31 cellular contexts compared by ENCODE assay signal in the genomic region with DNA sequence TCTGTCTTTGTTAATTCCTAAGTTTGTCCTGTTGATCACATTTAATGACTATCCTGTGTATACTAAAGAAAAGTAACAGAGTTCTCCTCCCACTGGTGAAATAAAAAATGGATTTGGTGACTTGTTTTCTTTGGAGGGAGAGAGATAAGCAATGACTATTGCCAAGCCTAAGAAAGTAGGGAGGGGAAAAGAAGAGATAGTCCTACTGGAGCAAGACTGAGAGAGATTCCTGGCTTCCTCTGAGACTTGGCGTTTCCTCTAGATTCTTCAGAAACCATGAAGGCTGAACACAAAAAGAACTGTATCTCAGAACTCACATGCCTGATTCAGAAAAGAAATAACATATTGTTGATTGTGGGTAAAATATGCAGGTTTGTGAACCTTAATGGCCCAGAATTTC.
A peak's percentile ranks its signal among the peaks of the same experiment; 100 is the strongest.
DNase-seq lines count a peak whose midpoint lies in the region; ATAC-seq and TF ChIP-seq lines count a peak whose summit lies in the region.
"Had no signal": no experiment of that assay in that cellular context is flagged by ENCODE, and none has a peak within 500 bp of the region (broad histone marks: within the 10 kb centered on the region; RNA-seq: fewer than 3 reads in every experiment).

No MANE protein-coding gene starts in this region.

- H3K27ac ChIP-seq in right cardiac atrium (ENCODE audit: low read length), result no peak overlapping the region
- peak overlapping the region; percentile 6 to 56 (median 12) for H3K27ac ChIP-seq in thyroid gland
- H3K27ac ChIP-seq: epithelial cell of prostate had no signal

- H3K27me3 ChIP-seq in right cardiac atrium (ENCODE audit: control insufficient read depth, insufficient read depth) (no peaks in the 10 kb centered on the region), thyroid gland (no peaks in the 10 kb centered on the region)
- H3K27me3 ChIP-seq: sigmoid colon had no signal

- intact Hi-C loops in right cardiac atrium (cut with DNase I) (no loop called here), thyroid gland (cut with DNase I) (no loop called here)

- ATAC-seq in right cardiac atrium, result peak; percentile 90 to 96
- ATAC-seq in stimulated activated effector memory CD8-positive, alpha-beta T cell treated with anti-CD3 and anti-CD28 coated beads, Interleukin-12 subunit alpha, Interleukin-12 subunit beta, amount 100 ng/mL, for 72 hours, result no peak
- ATAC-seq: HepG2 had no signal

- no peaks in the 10 kb centered on the region for H3K4me1 Mint-ChIP-seq in stimulated activated effector memory CD8-positive, alpha-beta T cell treated with anti-CD3 and anti-CD28 coated beads, Interleukin-12 subunit alpha, Interleukin-12 subunit beta, amount 100 ng/mL, for 72 hours
- peaks cover 1% of the 10 kb centered on the region for H3K4me1 Mint-ChIP-seq in T-helper 2 cell treated with Interferon-gamma antibody and Interleukin-4, amounts not matched to agents 5 μg/mL and 100 μg/mL, for 36 hours (ENCODE audit: low read depth)
- H3K4me1 Mint-ChIP-seq: activated CD4-positive, alpha-beta memory T cell treated with anti-CD3 and anti-CD28 coated beads, Interleukin-2, amount 10 ng/mL, durations not matched to agents 7 days and 5 days; activated naive CD4-positive, alpha-beta T cell treated with anti-CD3 and anti-CD28 coated beads, Interleukin-2, amount 10 ng/mL, durations not matched to agents 7 days and 5 days had no signal

- H3K27ac Mint-ChIP-seq in stimulated activated effector memory CD8-positive, alpha-beta T cell treated with anti-CD3 and anti-CD28 coated beads, Interleukin-12 subunit alpha, Interleukin-12 subunit beta, amount 100 ng/mL, for 72 hours, result no peak overlapping the region
- no peak overlapping the region for H3K27ac Mint-ChIP-seq in T-helper 2 cell treated with Interferon-gamma antibody and Interleukin-4, amounts not matched to agents 5 μg/mL and 100 μg/mL, for 36 hours
- H3K27ac Mint-ChIP-seq: activated CD4-positive, alpha-beta memory T cell treated with anti-CD3 and anti-CD28 coated beads, Interleukin-2, amount 10 ng/mL, durations not matched to agents 7 days and 5 days; activated naive CD4-positive, alpha-beta T cell treated with anti-CD3 and anti-CD28 coated beads, Interleukin-2, amount 10 ng/mL, durations not matched to agents 7 days and 5 days; CD4-positive, CD25-positive, alpha-beta regulatory T cell; H9 had no signal

- peaks cover 2% of the 10 kb centered on the region for H3K4me1 ChIP-seq in right cardiac atrium (ENCODE audit: control insufficient read depth, insufficient read depth, low read length)
- H3K4me1 ChIP-seq in thyroid gland, result peaks cover 2 to 5% of the 10 kb centered on the region in 2 donors
- H3K4me1 ChIP-seq: sigmoid colon had no signal

- no peaks in the 10 kb centered on the region for H3K9me3 Mint-ChIP-seq in stimulated activated effector memory CD8-positive, alpha-beta T cell treated with anti-CD3 and anti-CD28 coated beads, Interleukin-12 subunit alpha, Interleukin-12 subunit beta, amount 100 ng/mL, for 72 hours
- no peaks in the 10 kb centered on the region for H3K9me3 Mint-ChIP-seq in T-helper 2 cell treated with Interferon-gamma antibody and Interleukin-4, amounts not matched to agents 5 μg/mL and 100 μg/mL, for 36 hours
- H3K9me3 Mint-ChIP-seq: activated CD4-positive, alpha-beta memory T cell treated with anti-CD3 and anti-CD28 coated beads, Interleukin-2, amount 10 ng/mL, durations not matched to agents 7 days and 5 days; H9 had no signal

- no peaks in the 10 kb centered on the region for H3K36me3 ChIP-seq in thyroid gland
- H3K36me3 ChIP-seq: sigmoid colon had no signal

- H3K27me3 Mint-ChIP-seq in T-helper 2 cell treated with Interferon-gamma antibody and Interleukin-4, amounts not matched to agents 5 μg/mL and 100 μg/mL, for 36 hours (ENCODE audit: low read depth), result no peaks in the 10 kb centered on the region
- H3K27me3 Mint-ChIP-seq: activated CD4-positive, alpha-beta memory T cell treated with anti-CD3 and anti-CD28 coated beads, Interleukin-2, amount 10 ng/mL, durations not matched to agents 7 days and 5 days; activated naive CD4-positive, alpha-beta T cell treated with anti-CD3 and anti-CD28 coated beads, Interleukin-2, amount 10 ng/mL, durations not matched to agents 7 days and 5 days had no signal

- H3K4me3 Mint-ChIP-seq in stimulated activated effector memory CD8-positive, alpha-beta T cell treated with anti-CD3 and anti-CD28 coated beads, Interleukin-12 subunit alpha, Interleukin-12 subunit beta, amount 100 ng/mL, for 72 hours, result no peak overlapping the region
- no peak overlapping the region for H3K4me3 Mint-ChIP-seq in T-helper 2 cell treated with Interferon-gamma antibody and Interleukin-4, amounts not matched to agents 5 μg/mL and 100 μg/mL, for 36 hours
- H3K4me3 Mint-ChIP-seq: activated CD4-positive, alpha-beta memory T cell treated with anti-CD3 and anti-CD28 coated beads, Interleukin-2, amount 10 ng/mL, durations not matched to agents 7 days and 5 days; activated naive CD4-positive, alpha-beta T cell treated with anti-CD3 and anti-CD28 coated beads, Interleukin-2, amount 10 ng/mL, durations not matched to agents 7 days and 5 days; CD4-positive, CD25-positive, alpha-beta regulatory T cell; H9 had no signal

- H3K9me3 ChIP-seq in right cardiac atrium (ENCODE audit: control insufficient read depth, low read length) (no peaks in the 10 kb centered on the region), thyroid gland (no peaks in the 10 kb centered on the region)
- H3K9me3 ChIP-seq: sigmoid colon had no signal

- no peak overlapping the region for H3K4me3 ChIP-seq in fibroblast of mammary gland (ENCODE audit: control insufficient read depth, low read depth, low read length)
- H3K4me3 ChIP-seq in right cardiac atrium (ENCODE audit: low read length), result no peak overlapping the region
- H3K4me3 ChIP-seq in thyroid gland (replicated peaks in 1 of 3), result no peak overlapping the region
- H3K4me3 ChIP-seq: sigmoid colon had no signal

- TF ChIP-seq POLR2A in thyroid gland (IDR thresholded peaks at IDR 0.05), result no peak

- WGBS in right cardiac atrium, result 59% methylated on average over 1 of the region's 1 CpG
- 13 to 28% methylated on average over 1 of the region's 1 CpG for WGBS in thyroid gland, 2 donors

- DNase-seq in amniotic epithelial cell (ENCODE audit: low read depth), result peak; percentile 52
- peak; percentile 6 for DNase-seq in fibroblast of mammary gland (ENCODE audit: low read depth)
- no peak for DNase-seq in right cardiac atrium
- no peak for DNase-seq in thyroid gland
- DNase-seq in stimulated activated effector memory CD8-positive, alpha-beta T cell treated with anti-CD3 and anti-CD28 coated beads, Interleukin-12 subunit alpha, Interleukin-12 subunit beta, amount 100 ng/mL, for 72 hours (ENCODE audit: low spot score in 2 of 2), result no peak
- DNase-seq in T-helper 2 cell treated with Interferon-gamma antibody and Interleukin-4, amounts not matched to agents 5 μg/mL and 100 μg/mL, for 36 hours (ENCODE audit: low spot score), result no peak
- no peak for DNase-seq in NCI-H82 (lab: John Stamatoyannopoulos, UW)
- DNase-seq: activated CD4-positive, alpha-beta memory T cell treated with anti-CD3 and anti-CD28 coated beads, Interleukin-2, amount 10 ng/mL, durations not matched to agents 7 days and 5 days; activated CD8-positive, alpha-beta memory T cell treated with anti-CD3 and anti-CD28 coated beads, Interleukin-2, amount 50 U/mL, for 4 hours; activated naive CD4-positive, alpha-beta T cell treated with anti-CD3 and anti-CD28 coated beads, Interleukin-2, amount 10 ng/mL, durations not matched to agents 7 days and 5 days; AML-193; amygdala; CD4-positive, CD25-positive, alpha-beta regulatory T cell; DND-41; effector CD8-positive, alpha-beta T cell; foreskin melanocyte; GF-D8; H9; hypothalamus; Karpas-422; mesendoderm; NCI-H1436; NCI-H2081; NCI-H2227 treated with DMSO at 0.1 percent for 48 hours; NCI-H526 treated with DMSO at 0.1 percent for 48 hours; SHP77; sigmoid colon; stimulated activated CD4-positive, alpha-beta T cell treated with anti-CD3 and anti-CD28 coated beads, Interleukin-12 subunit alpha, Interleukin-12 subunit beta, amount 100 ng/mL, for 4 hours; stimulated activated CD4-positive, alpha-beta T cell treated with anti-CD3 and anti-CD28 coated beads, Interleukin-2, amount 100 ng/mL, for 48 hours had no signal

- no peak for TF ChIP-seq CTCF in fibroblast of mammary gland (conservative IDR thresholded peaks at IDR 0.05; ENCODE audit: control insufficient read depth, insufficient read depth, low read depth, low read length)
- TF ChIP-seq CTCF in thyroid gland (IDR thresholded peaks at IDR 0.05), result no peak

- no peaks in the 10 kb centered on the region for H3K36me3 Mint-ChIP-seq in stimulated activated effector memory CD8-positive, alpha-beta T cell treated with anti-CD3 and anti-CD28 coated beads, Interleukin-12 subunit alpha, Interleukin-12 subunit beta, amount 100 ng/mL, for 72 hours
- H3K36me3 Mint-ChIP-seq in T-helper 2 cell treated with Interferon-gamma antibody and Interleukin-4, amounts not matched to agents 5 μg/mL and 100 μg/mL, for 36 hours (ENCODE audit: low read depth), result no peaks in the 10 kb centered on the region
- H3K36me3 Mint-ChIP-seq: CD4-positive, CD25-positive, alpha-beta regulatory T cell had no signal

Comparison
In these comparisons a context has a peak if more than half of its experiments do, and no peak if none do; other contexts are left out.
1. DNase-seq: peak in amniotic epithelial cell (single experiment) and fibroblast of mammary gland (single experiment); none in right cardiac atrium (0 of 3), thyroid gland (0 of 2), stimulated activated effector memory CD8-positive, alpha-beta T cell treated with anti-CD3 and anti-CD28 coated beads, Interleukin-12 subunit alpha, Interleukin-12 subunit beta, amount 100 ng/mL, for 72 hours (0 of 2), T-helper 2 cell treated with Interferon-gamma antibody and Interleukin-4, amounts not matched to agents 5 μg/mL and 100 μg/mL, for 36 hours (single experiment) and NCI-H82 (single experiment).